Comparison of ENCODE assay signal across 14 cellular contexts in the genomic region with DNA sequence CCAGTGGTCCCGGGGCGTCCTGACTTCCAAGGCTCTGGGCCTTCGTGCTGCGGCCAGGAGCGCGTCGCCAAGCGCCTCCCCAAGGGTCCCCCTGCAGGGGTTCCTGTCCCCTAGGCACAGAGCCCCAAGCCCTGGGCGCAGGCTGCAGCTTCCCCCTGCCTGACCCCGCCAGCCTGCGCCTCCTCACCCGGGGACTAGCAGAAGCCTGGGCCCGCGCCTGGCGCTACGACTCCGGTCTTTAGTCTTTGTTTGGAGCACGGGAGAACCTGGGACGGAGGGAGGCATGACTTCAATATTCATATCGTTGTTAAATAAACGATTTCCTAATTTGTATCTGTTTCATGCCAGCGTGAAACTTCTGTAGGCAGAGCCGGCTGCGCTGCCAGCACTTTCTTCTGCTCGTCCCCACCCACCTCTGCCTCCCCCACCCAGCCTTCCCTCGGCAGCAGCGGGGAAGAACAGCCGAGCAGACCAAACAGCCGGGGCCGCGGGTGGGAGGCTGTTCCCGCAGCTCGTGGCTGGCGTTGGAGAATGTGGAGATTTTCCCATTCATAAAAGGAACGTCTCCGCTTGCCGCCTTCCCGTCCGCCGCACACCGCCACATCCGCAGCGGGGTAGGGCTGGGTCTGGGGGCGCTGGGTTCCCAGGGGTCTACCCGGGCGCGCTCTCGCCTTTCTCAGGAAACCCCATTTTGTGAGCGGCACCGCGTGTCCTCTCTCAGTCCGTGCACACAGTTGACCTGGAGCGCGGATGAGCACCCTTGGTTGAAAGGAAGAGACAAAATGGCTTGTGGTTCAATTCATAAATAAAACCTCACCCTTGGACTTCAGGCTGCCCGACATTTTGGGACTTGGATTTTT. TPM values are rescaled to one million over a fixed set of nuclear protein-coding genes. Genes with fewer than 3 reads are reported as not detected.
DNase-seq lines count a peak whose midpoint lies in the region; ATAC-seq, FAIRE-seq and TF ChIP-seq lines count a peak whose summit lies in the region.
"Had no signal": no experiment of that assay in that cellular context is flagged by ENCODE, and none has a peak within 500 bp of the region (broad histone marks: within the 10 kb centered on the region; RNA-seq: fewer than 3 reads in every experiment).

No MANE protein-coding gene starts in this region.

- no peak overlapping the region for H3K27ac Mint-ChIP-seq in endodermal cell
- H3K27ac Mint-ChIP-seq in neural crest cell (ENCODE audit: unreplicated experiment) = no peak overlapping the region
- H3K27ac Mint-ChIP-seq: activated B cell treated with CpG ODN at 0.5 μM for 24 hours; stimulated activated memory B cell treated with anti-CD40 and anti-IgM and Interleukin-4, amounts not matched to agents 10 μg/mL and 1 μg/mL and 100 μg/mL, for 72 hours had no signal

- H3K4me1 Mint-ChIP-seq in endodermal cell = no peaks in the 10 kb centered on the region
- peaks cover 5% of the 10 kb centered on the region for H3K4me1 Mint-ChIP-seq in neural crest cell
- H3K4me1 Mint-ChIP-seq: stimulated activated memory B cell treated with anti-CD40 and anti-IgM and Interleukin-4, amounts not matched to agents 10 μg/mL and 1 μg/mL and 100 μg/mL, for 72 hours had no signal

- H3K36me3 Mint-ChIP-seq in endodermal cell (ENCODE audit: low read depth) = no peaks in the 10 kb centered on the region
- no peaks in the 10 kb centered on the region for H3K36me3 Mint-ChIP-seq in neural crest cell (ENCODE audit: low read depth)
- H3K36me3 Mint-ChIP-seq: stimulated activated memory B cell treated with anti-CD40 and anti-IgM and Interleukin-4, amounts not matched to agents 10 μg/mL and 1 μg/mL and 100 μg/mL, for 72 hours had no signal

- H3K27ac ChIP-seq in HUES48 (ENCODE audit: low read depth, low read length) (no peak overlapping the region), endodermal cell (ENCODE audit: low read depth, low read length) (no peak overlapping the region)

- H3K9me3 ChIP-seq in BE2C (no peaks in the 10 kb centered on the region), HUES48 (ENCODE audit: control insufficient read depth, insufficient read depth, low read length) (no peaks in the 10 kb centered on the region; the same call in 1 of the 2 replicates), endodermal cell (ENCODE audit: control insufficient read depth, low read length) (no peaks in the 10 kb centered on the region)

- H3K36me3 ChIP-seq in BE2C (no peaks in the 10 kb centered on the region), HUES48 (ENCODE audit: control insufficient read depth, insufficient read depth, low read length) (no peaks in the 10 kb centered on the region), endodermal cell (ENCODE audit: control insufficient read depth, insufficient read depth, low read length) (no peaks in the 10 kb centered on the region)

- H3K27me3 Mint-ChIP-seq in endodermal cell (ENCODE audit: insufficient read depth) (peaks cover 94% of the 10 kb centered on the region), neural crest cell (ENCODE audit: low read depth) (peaks cover 86% of the 10 kb centered on the region)

- DNase-seq in BE2C (peak; percentile 51), endodermal cell (peak; percentile 65), neural crest cell (ENCODE audit: low read depth, low spot score) (peak; percentile 9), NCI-H1436 (lab: John Stamatoyannopoulos, UW) (no peak), D721Med (ENCODE audit: insufficient read length, low spot score) (no peak)
- DNase-seq: activated B cell treated with CpG ODN at 0.5 μM for 24 hours, Karpas-422, PC-3 had no signal

- H3K9me3 Mint-ChIP-seq in endodermal cell (no peaks in the 10 kb centered on the region), neural crest cell (no peaks in the 10 kb centered on the region)
- H3K9me3 Mint-ChIP-seq: activated B cell treated with CpG ODN at 0.5 μM for 24 hours; stimulated activated memory B cell treated with anti-CD40 and anti-IgM and Interleukin-4, amounts not matched to agents 10 μg/mL and 1 μg/mL and 100 μg/mL, for 72 hours had no signal

- FAIRE-seq in D721Med (lab: Jason Lieb, UNC) = no peak
- FAIRE-seq: G401.6 had no signal

- H3K9ac ChIP-seq in HUES48 (ENCODE audit: low read depth, low read length) = no peak overlapping the region
- H3K9ac ChIP-seq in endodermal cell (ENCODE audit: extremely low read depth, low read length, poor library complexity, severe bottlenecking) = no peak overlapping the region

- TF ChIP-seq CTCF in BE2C (IDR thresholded peaks at IDR 0.05; ENCODE audit: low read depth, low read length) = no peak
- TF ChIP-seq CTCF in endodermal cell (conservative IDR thresholded peaks at IDR 0.05) = no peak
- TF ChIP-seq CTCF in neural crest cell (conservative IDR thresholded peaks at IDR 0.05) = no peak
- TF ChIP-seq CTCF in D721Med (IDR thresholded peaks at IDR 0.05; ENCODE audit: insufficient read depth, missing control alignments) = no peak

- peaks cover 2% of the 10 kb centered on the region; the same call in 1 of the 2 replicates for H3K27me3 ChIP-seq in BE2C
- peaks cover 89% of the 10 kb centered on the region for H3K27me3 ChIP-seq in HUES48 (ENCODE audit: control insufficient read depth, insufficient read depth, low read length)
- peaks cover 85% of the 10 kb centered on the region for H3K27me3 ChIP-seq in endodermal cell (ENCODE audit: control insufficient read depth, insufficient read depth, low read length, poor library complexity, severe bottlenecking)

- H3K4me3 Mint-ChIP-seq in endodermal cell (peak overlapping the region; percentile 52), neural crest cell (peak overlapping the region; percentile 86)
- H3K4me3 Mint-ChIP-seq: activated B cell treated with CpG ODN at 0.5 μM for 24 hours; stimulated activated memory B cell treated with anti-CD40 and anti-IgM and Interleukin-4, amounts not matched to agents 10 μg/mL and 1 μg/mL and 100 μg/mL, for 72 hours had no signal

- H3K4me1 ChIP-seq in BE2C (no peaks in the 10 kb centered on the region), HUES48 (ENCODE audit: control insufficient read depth, insufficient read depth, low read length) (no peaks in the 10 kb centered on the region; the same call in 1 of the 2 replicates), endodermal cell (ENCODE audit: control insufficient read depth, insufficient read depth, low read length) (no peaks in the 10 kb centered on the region)

- 6 to 13% methylated on average over 27 to 55 of the region's 55 CpGs for WGBS in endodermal cell (ENCODE audit: insufficient coverage in 1 of 2, insufficient read length in 1 of 2), 2 experiments

- H3K4me3 ChIP-seq in BE2C (ENCODE audit: low read depth, low read length) = peak overlapping the region; percentile 75
- peak overlapping the region; percentile 62 for H3K4me3 ChIP-seq in HUES48 (ENCODE audit: low read depth, low read length)
- H3K4me3 ChIP-seq in endodermal cell (ENCODE audit: low read length) = peak overlapping the region; percentile 72

- no peak for ATAC-seq in HG03045 (IDR thresholded peaks at IDR 0.05; ENCODE audit: unreplicated experiment)
- no peak for ATAC-seq in HG02970 (IDR thresholded peaks at IDR 0.05; ENCODE audit: low FRiP score, unreplicated experiment)
- ATAC-seq: PC-3; stimulated activated memory B cell treated with anti-CD40 and anti-IgM and Interleukin-4, amounts not matched to agents 10 μg/mL and 1 μg/mL and 100 μg/mL, for 72 hours had no signal

RNA-seq across cellular contexts. Expression of a gene that starts 0.8 kb away (rescaled TPM):
- 22.5 TPM for polyA plus RNA-seq in BE2C (2012; ENCODE audit: insufficient read depth, insufficient read length, low read depth)
- total RNA-seq in endodermal cell (under 1 TPM; 0.04 TPM), neural crest cell (1.6 and 1.9 TPM in 2 replicates)
- 1.1 TPM for polyA plus RNA-seq in endodermal cell (2013, experiment 1 of 2)
- 1.0 TPM for polyA plus RNA-seq in endodermal cell (2013, experiment 2 of 2)
- total RNA-seq: activated B cell treated with CpG ODN at 0.5 μM for 24 hours, PC-3, pulmonary artery endothelial cell had no signal

Comparison
In these comparisons a context has a peak if more than half of its experiments do, and no peak if none do; other contexts are left out.
1. DNase-seq: peak in BE2C (single experiment), endodermal cell (single experiment) and neural crest cell (single experiment); none in NCI-H1436 (single experiment) and D721Med (single experiment).
2. Peak in every context shown above with its lines, with median percentiles within 50 percentile points of each other: H3K4me3 ChIP-seq.